In the genomic region with DNA sequence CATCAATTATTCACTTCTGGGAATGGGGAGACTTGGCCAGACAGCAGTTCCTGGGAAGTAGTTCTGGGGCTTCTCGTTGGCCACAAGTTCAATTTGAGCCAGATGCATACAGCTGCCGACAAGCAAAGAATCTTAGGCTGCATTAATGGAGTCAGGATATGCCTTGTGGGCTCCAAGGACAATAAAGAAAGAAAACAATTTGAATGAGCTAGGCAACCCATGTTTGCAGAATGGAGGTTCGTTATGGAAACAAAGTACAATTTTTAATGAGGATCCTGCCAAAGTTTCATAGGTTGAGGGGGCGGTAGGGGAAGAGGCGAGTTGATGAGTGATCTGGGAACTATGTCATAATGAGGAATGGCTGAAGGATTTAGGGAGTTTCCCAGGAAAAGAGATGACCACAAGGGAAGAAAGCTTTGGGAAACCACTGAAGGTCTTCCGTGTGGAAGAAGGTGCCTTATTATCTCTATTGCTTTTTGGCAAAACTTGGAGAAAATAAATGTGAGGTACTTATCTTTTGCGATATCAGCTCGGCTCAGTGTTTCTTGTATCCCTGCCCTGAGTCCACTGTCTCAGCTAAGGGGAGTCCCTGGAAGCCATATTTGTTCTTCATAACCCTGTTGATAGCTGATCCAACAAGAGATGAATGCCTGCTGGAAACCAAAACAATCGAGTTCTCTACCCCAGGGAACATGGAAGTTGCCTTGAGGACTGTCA, we compare ENCODE assay signal across 2 cellular contexts.
TF ChIP-seq lines count a peak whose summit lies in the region.

No MANE protein-coding gene starts in this region.

TF ChIP-seq in A549, 52 proteins besides CTCF, POLR2A, EP300 and RAD21 (continued from another document):
- TF ChIP-seq FOSB (CRISPR knock-in tag; IDR thresholded peaks at IDR 0.05) (peak; percentile 68; the same call in 1 of the 2 replicates), HOXA7 (CRISPR knock-in tag; IDR thresholded peaks at IDR 0.05) (peak; percentile 67; the same call in 1 of the 2 replicates), ATOH8 (CRISPR knock-in tag; IDR thresholded peaks at IDR 0.05; ENCODE audit: low read depth) (peak; percentile 93), E2F6 (IDR thresholded peaks at IDR 0.05; ENCODE audit: borderline replicate concordance, low read depth) (0 out of 2 replicates have a peak, but pooled peaks have one; percentile 7), HOXB13 (CRISPR knock-in tag; IDR thresholded peaks at IDR 0.05; ENCODE audit: low read depth) (peak; percentile 91; the same call in 1 of the 2 replicates), GATA3 (IDR thresholded peaks at IDR 0.05; ENCODE audit: borderline replicate concordance) (peak; percentile 70), HES2 (IDR thresholded peaks at IDR 0.05) (no peak), MAX (IDR thresholded peaks at IDR 0.05) (0 out of 2 replicates have a peak, but pooled peaks have one; percentile 40), MAFK (IDR thresholded peaks at IDR 0.05; ENCODE audit: partially characterized antibody) (peak; percentile 20), HOXB5 (CRISPR knock-in tag; IDR thresholded peaks at IDR 0.05) (peak; percentile 77), ZFP36 (IDR thresholded peaks at IDR 0.05; ENCODE audit: borderline replicate concordance, partially characterized antibody) (no peak), CBX2 (IDR thresholded peaks at IDR 0.05; ENCODE audit: borderline replicate concordance, low read depth) (no peak), BHLHE40 (IDR thresholded peaks at IDR 0.05; ENCODE audit: low read depth, low read length) (no peak), ZSCAN20 (CRISPR knock-in tag; IDR thresholded peaks at IDR 0.05) (no peak), TFCP2L1 (CRISPR knock-in tag; IDR thresholded peaks at IDR 0.05) (0 out of 2 replicates have a peak, but pooled peaks have one; percentile 45), CHD4 (IDR thresholded peaks at IDR 0.05; ENCODE audit: borderline replicate concordance) (no peak), SREBF2 (IDR thresholded peaks at IDR 0.05) (no peak), FOSL2 (IDR thresholded peaks at IDR 0.05) (no peak), FOSL2 (CRISPR knock-in tag; IDR thresholded peaks at IDR 0.05) (peak; percentile 88), EHF (CRISPR knock-in tag; IDR thresholded peaks at IDR 0.05) (peak; percentile 67), CEBPB (IDR thresholded peaks at IDR 0.05) (peak in 1 of 2 experiments; percentile 42; a peak in 1 of 4 replicates), HDAC2 (IDR thresholded peaks at IDR 0.05) (no peak), TP53 (CRISPR knock-in tag; IDR thresholded peaks at IDR 0.05) (no peak), FOXS1 (CRISPR knock-in tag; IDR thresholded peaks at IDR 0.05) (0 out of 2 replicates have a peak, but pooled peaks have one; percentile 10)
- TF ChIP-seq, protein P1, sequence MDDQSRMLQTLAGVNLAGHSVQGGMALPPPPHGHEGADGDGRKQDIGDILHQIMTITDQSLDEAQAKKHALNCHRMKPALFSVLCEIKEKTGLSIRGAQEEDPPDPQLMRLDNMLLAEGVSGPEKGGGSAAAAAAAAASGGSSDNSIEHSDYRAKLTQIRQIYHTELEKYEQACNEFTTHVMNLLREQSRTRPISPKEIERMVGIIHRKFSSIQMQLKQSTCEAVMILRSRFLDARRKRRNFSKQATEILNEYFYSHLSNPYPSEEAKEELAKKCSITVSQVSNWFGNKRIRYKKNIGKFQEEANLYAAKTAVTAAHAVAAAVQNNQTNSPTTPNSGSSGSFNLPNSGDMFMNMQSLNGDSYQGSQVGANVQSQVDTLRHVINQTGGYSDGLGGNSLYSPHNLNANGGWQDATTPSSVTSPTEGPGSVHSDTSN (IDR thresholded peaks at IDR 0.05): 0 out of 2 replicates have a peak, but pooled peaks have one; percentile 28

TF ChIP-seq in IMR-90, 13 proteins besides CTCF, POLR2A, EP300 and RAD21:
- TF ChIP-seq CHD1 (IDR thresholded peaks at IDR 0.05; ENCODE audit: low read depth, low read length) (no peak), RCOR1 (IDR thresholded peaks at IDR 0.05; ENCODE audit: insufficient replicate concordance, low read length) (no peak), MAFK (IDR thresholded peaks at IDR 0.05; ENCODE audit: low read depth, low read length) (no peak), BHLHE40 (IDR thresholded peaks at IDR 0.05; ENCODE audit: low read depth, low read length) (no peak), MXI1 (IDR thresholded peaks at IDR 0.05; ENCODE audit: borderline replicate concordance, low read depth, low read length) (no peak), SMC3 (IDR thresholded peaks at IDR 0.05; ENCODE audit: low read depth, low read length) (no peak), FOS (IDR thresholded peaks at IDR 0.05; ENCODE audit: low read depth, low read length) (peak; percentile 74)
